ENCODE assay signal across 8 cellular contexts in genomic region chr2:98649135-98649991, GRCh38. TPM values are rescaled to one million over a fixed set of nuclear protein-coding genes. Genes with fewer than 3 reads are reported as not detected.
DNase-seq lines count a peak whose midpoint lies in the region; ATAC-seq and TF ChIP-seq lines count a peak whose summit lies in the region.

No MANE protein-coding gene starts in this region.

- H3K4me1 ChIP-seq in left ventricle myocardium inferior = peaks cover 6% of the 10 kb centered on the region

- ATAC-seq in GM21576 (IDR thresholded peaks at IDR 0.05; ENCODE audit: unreplicated experiment) = no peak

- peak; percentile 70 for DNase-seq in D341Med (ENCODE audit: low spot score)
- DNase-seq in H4 (ENCODE audit: low spot score) = peak; percentile 68
- peak; percentile 91 for DNase-seq in NCI-H1694 (lab: John Stamatoyannopoulos, UW)
- DNase-seq in SW480 (ENCODE audit: low spot score) = peak; percentile 86
- peak; percentile 68 for DNase-seq in activated naive CD8-positive, alpha-beta T cell treated with anti-CD3 and anti-CD28 coated beads, Interleukin-2, amount 50 U/mL, for 16 hours (ENCODE audit: low read depth, low spot score)
- peak; percentile 64 for DNase-seq in left ventricle myocardium inferior
- peak; percentile 93 for DNase-seq in retina

- H3K9me3 ChIP-seq in left ventricle myocardium inferior (replicated peaks) = no peaks in the 10 kb centered on the region

- H3K27me3 ChIP-seq in left ventricle myocardium inferior (ENCODE audit: low read depth) = no peaks in the 10 kb centered on the region

- intact Hi-C loops in left ventricle myocardium inferior (cut with micrococcal nuclease) = loop anchor here (2.0 kb wide), 1 partner anchor 187 kb away; no protein-coding TSS in a partner anchor

- no peak overlapping the region for H3K27ac ChIP-seq in left ventricle myocardium inferior (replicated peaks)

- no peak overlapping the region for H3K4me3 ChIP-seq in left ventricle myocardium inferior

- peak; percentile 100 for TF ChIP-seq CTCF in left ventricle myocardium inferior (IDR thresholded peaks at IDR 0.05; ENCODE audit: borderline replicate concordance)

- peaks cover 29% of the 10 kb centered on the region for H3K36me3 ChIP-seq in left ventricle myocardium inferior

RNA-seq across cellular contexts. Expression of gene UNC50, which starts 41.0 kb away (rescaled TPM):
- 68.5 and 78.7 TPM in 2 replicates for total RNA-seq in H4 (2014; rRNA removed; shearing (Covaris generic))
- total RNA-seq in left ventricle myocardium inferior = 32.0 TPM

RNA-seq across cellular contexts. Expression of gene COA5, which starts 41.1 kb away (rescaled TPM):
- 28.0 and 29.8 TPM in 2 replicates for total RNA-seq in H4 (2014; rRNA removed; shearing (Covaris generic))
- 33.3 TPM for total RNA-seq in left ventricle myocardium inferior
